Comparison of ENCODE assay signal across 8 cellular contexts in genomic region chr16:84730406-84731106, GRCh38. TPM values are rescaled to one million over a fixed set of nuclear protein-coding genes. Genes with fewer than 3 reads are reported as not detected.
A peak's percentile ranks its signal among the peaks of the same experiment; 100 is the strongest.
DNase-seq lines count a peak whose midpoint lies in the region; ATAC-seq, FAIRE-seq and TF ChIP-seq lines count a peak whose summit lies in the region.

No MANE protein-coding gene starts in this region.

- no peaks in the 10 kb centered on the region for H3K36me3 ChIP-seq in colonic mucosa
- peaks cover 3 to 15% of the 10 kb centered on the region in 2 experiments for H3K36me3 ChIP-seq in HepG2 (replicated peaks in 1 of 2; ENCODE audit: control insufficient read depth in 1 of 2, insufficient read depth in 2 of 2, low read length in 2 of 2)
- no peaks in the 10 kb centered on the region for H3K36me3 ChIP-seq in tibial artery

- no peak for TF ChIP-seq EP300 in HepG2 (IDR thresholded peaks at IDR 0.05; ENCODE audit: low read depth in 2 of 2, low read length in 2 of 2)
- no peak for TF ChIP-seq EP300 in HepG2 (CRISPR knock-in tag; IDR thresholded peaks at IDR 0.05; ENCODE audit: borderline replicate concordance)

- peaks cover 97% of the 10 kb centered on the region for H3K79me2 ChIP-seq in HepG2 (ENCODE audit: insufficient read depth, low read length)

- H3K27ac ChIP-seq in AG04450 (ENCODE audit: low read depth, low read length) (no peak overlapping the region), colonic mucosa (peak overlapping the region; percentile 56), HepG2 (ENCODE audit: extremely low read length, insufficient read depth, low read length) (peak overlapping the region; percentile 47), tibial artery (peak overlapping the region; percentile 65 to 69)

- POLR2A ChIA-PET in AG04450 (lab: Yijun Ruan, JAX) (interaction anchor here (0.6 to 1.5 kb wide), 3 partner anchors 9 to 275 kb away, joined by 3 to 5 read pairs (median 4); no protein-coding TSS in a partner anchor), HepG2 (lab: Yijun Ruan, JAX) (interaction anchor here (2.2 kb wide), 1 partner anchor 7 kb away, joined by 5 read pairs; no protein-coding TSS in a partner anchor)

- CTCF ChIA-PET in AG04450 (lab: Charles Lee) = interaction anchor here (0.6 to 2.3 kb wide), 5 partner anchors 8 to 220 kb away, joined by 3 to 23 read pairs (median 8); no protein-coding TSS in a partner anchor
- CTCF ChIA-PET in HepG2 (lab: Yijun Ruan, JAX; ENCODE audit: low intra/inter-chr PET ratio, low total read pairs) = interaction anchor here (1.2 kb wide), 1 partner anchor 59 kb away, joined by 3 read pairs; no protein-coding TSS in a partner anchor

- no peak for TF ChIP-seq RAD21 in HepG2 (CRISPR knock-in tag; IDR thresholded peaks at IDR 0.05)

- in situ Hi-C loops in HepG2 (cut with HindIII; ENCODE audit: extremely low pct_ligation_motif_present, low pct_unique_long_range_greater_than_20kb) = no loop called here

- intact Hi-C loops in colonic mucosa (cut with DNase I) (no loop called here), HepG2 (cut with micrococcal nuclease; ENCODE audit: unreplicated experiment) (loop anchor here (1.0 kb wide), 1 partner anchor 87 kb away; no protein-coding TSS in a partner anchor), tibial artery (cut with DNase I; ENCODE audit: low total_unique reads) (no loop called here)

- H2AFZ ChIP-seq in HepG2 (ENCODE audit: low read length) = no peak overlapping the region

- WGBS in HepG2 (ENCODE audit: low lambda C conversion rate) = 36% methylated on average over 9 of the region's 9 CpGs

- no peaks in the 10 kb centered on the region for H3K27me3 ChIP-seq in AG04450 (ENCODE audit: control insufficient read depth, insufficient read depth, low read length)
- no peaks in the 10 kb centered on the region for H3K27me3 ChIP-seq in colonic mucosa
- no peaks in the 10 kb centered on the region for H3K27me3 ChIP-seq in HepG2 (ENCODE audit: control insufficient read depth in 1 of 2, insufficient read depth in 2 of 2, low read length in 2 of 2)
- no peaks in the 10 kb centered on the region for H3K27me3 ChIP-seq in tibial artery

- H4K20me1 ChIP-seq in HepG2 (ENCODE audit: insufficient read depth, low read length) = peaks cover 72% of the 10 kb centered on the region

- peak; percentile 47 for FAIRE-seq in HepG2 (lab: Jason Lieb, UNC)

- no peak for TF ChIP-seq POLR2A in HepG2 (IDR thresholded peaks at IDR 0.05; ENCODE audit: insufficient read depth in 1 of 2, low read depth in 2 of 2, low read length in 2 of 2)

- no TSS peak for BruUV-seq in HepG2 (replicated peaks; lab: Mats Ljungman, UMichigan)

- peaks cover 28% of the 10 kb centered on the region for H3K4me1 ChIP-seq in colonic mucosa
- H3K4me1 ChIP-seq in HepG2 (ENCODE audit: insufficient read depth, low read length) = peaks cover 80% of the 10 kb centered on the region
- peaks cover 0 to 55% (median 28%) of the 10 kb centered on the region in 4 donors for H3K4me1 ChIP-seq in tibial artery

- H3K9ac ChIP-seq in colonic mucosa (ENCODE audit: low read depth in 2 of 2, low read length in 2 of 2) = peak overlapping the region in 1 of 2 donors; percentile 23
- H3K9ac ChIP-seq in HepG2 (ENCODE audit: insufficient read depth, low read depth, low read length) = no peak overlapping the region

- H3K9me3 ChIP-seq in AG04450 (ENCODE audit: control insufficient read depth, insufficient read depth, low read length) (no peaks in the 10 kb centered on the region), colonic mucosa (no peaks in the 10 kb centered on the region), HepG2 (ENCODE audit: low read length) (no peaks in the 10 kb centered on the region), tibial artery (no peaks in the 10 kb centered on the region)

- H3K4me2 ChIP-seq in HepG2 (ENCODE audit: low read depth, low read length) = peak overlapping the region; percentile 53

- H3K4me3 ChIP-seq in AG04450 (ENCODE audit: low read depth, low read length) = peak overlapping the region; percentile 47
- no peak overlapping the region for H3K4me3 ChIP-seq in colonic mucosa
- peak overlapping the region in 1 of 3 experiments; percentile 15; a peak in 1 of 6 replicates for H3K4me3 ChIP-seq in HepG2 (replicated peaks in 1 of 3; ENCODE audit: insufficient read depth in 1 of 3, low read depth in 2 of 3, low read length in 3 of 3)
- peak overlapping the region in 1 of 2 donors; percentile 9 for H3K4me3 ChIP-seq in tibial artery

- ATAC-seq in HG03460 (IDR thresholded peaks at IDR 0.05; ENCODE audit: unreplicated experiment) (peak; percentile 50), HepG2 (peak; percentile 53)

- DNase-seq in AG04450 (ENCODE audit: low read depth, low spot score) = peak; percentile 83
- peak; percentile 75 for DNase-seq in GM04504 (ENCODE audit: low read depth)
- peak; percentile 36 for DNase-seq in SIG-M5 (lab: John Stamatoyannopoulos, UW)
- DNase-seq in colonic mucosa = peak; percentile 67
- DNase-seq in HepG2 (ENCODE audit: low spot score) = peak; percentile 74
- DNase-seq in tibial artery = peak; percentile 76 to 77
- DNase-seq in retina = no peak

- TF ChIP-seq CTCF in AG04450 (IDR thresholded peaks at IDR 0.05; ENCODE audit: low read depth, low read length) (no peak), colonic mucosa (IDR thresholded peaks at IDR 0.05) (no peak), HepG2 (CRISPR knock-in tag; IDR thresholded peaks at IDR 0.05) (no peak), tibial artery (IDR thresholded peaks at IDR 0.05) (no peak)

TF ChIP-seq in HepG2, 621 proteins besides CTCF, POLR2A, EP300 and RAD21 (continues in another document):
- peak; percentile 17; the same call in 1 of the 2 replicates for TF ChIP-seq FOXA3 (CRISPR knock-in tag; IDR thresholded peaks at IDR 0.05)
- no peak for TF ChIP-seq MAZ (IDR thresholded peaks at IDR 0.05; ENCODE audit: borderline replicate concordance, low read depth, low read length)
- no peak for TF ChIP-seq MAZ (CRISPR knock-in tag; IDR thresholded peaks at IDR 0.05; ENCODE audit: low read depth)
- 0 out of 2 replicates have a peak, but pooled peaks have one; percentile 18 for TF ChIP-seq KAT8 (CRISPR knock-in tag; IDR thresholded peaks at IDR 0.05)
- TF ChIP-seq ZFP36L1 (CRISPR knock-in tag; IDR thresholded peaks at IDR 0.05) = no peak
- TF ChIP-seq ZNF382 (CRISPR knock-in tag; IDR thresholded peaks at IDR 0.05; ENCODE audit: borderline replicate concordance) = no peak
- TF ChIP-seq HDAC2 (CRISPR knock-in tag; IDR thresholded peaks at IDR 0.05) = peak; percentile 33; the same call in 1 of the 2 replicates
- TF ChIP-seq, protein P1, sequence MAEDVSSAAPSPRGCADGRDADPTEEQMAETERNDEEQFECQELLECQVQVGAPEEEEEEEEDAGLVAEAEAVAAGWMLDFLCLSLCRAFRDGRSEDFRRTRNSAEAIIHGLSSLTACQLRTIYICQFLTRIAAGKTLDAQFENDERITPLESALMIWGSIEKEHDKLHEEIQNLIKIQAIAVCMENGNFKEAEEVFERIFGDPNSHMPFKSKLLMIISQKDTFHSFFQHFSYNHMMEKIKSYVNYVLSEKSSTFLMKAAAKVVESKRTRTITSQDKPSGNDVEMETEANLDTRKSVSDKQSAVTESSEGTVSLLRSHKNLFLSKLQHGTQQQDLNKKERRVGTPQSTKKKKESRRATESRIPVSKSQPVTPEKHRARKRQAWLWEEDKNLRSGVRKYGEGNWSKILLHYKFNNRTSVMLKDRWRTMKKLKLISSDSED (CRISPR knock-in tag; IDR thresholded peaks at IDR 0.05) = no peak
- peak; percentile 56; the same call in 1 of the 2 replicates for TF ChIP-seq NFE2 (CRISPR knock-in tag; IDR thresholded peaks at IDR 0.05)
- TF ChIP-seq GABPB1 (CRISPR knock-in tag; IDR thresholded peaks at IDR 0.05) = peak; percentile 15; the same call in 1 of the 2 replicates
- TF ChIP-seq, protein P2, sequence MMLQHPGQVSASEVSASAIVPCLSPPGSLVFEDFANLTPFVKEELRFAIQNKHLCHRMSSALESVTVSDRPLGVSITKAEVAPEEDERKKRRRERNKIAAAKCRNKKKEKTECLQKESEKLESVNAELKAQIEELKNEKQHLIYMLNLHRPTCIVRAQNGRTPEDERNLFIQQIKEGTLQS (CRISPR knock-in tag; IDR thresholded peaks at IDR 0.05) = peak; percentile 77
- TF ChIP-seq MXI1 (IDR thresholded peaks at IDR 0.05; ENCODE audit: borderline replicate concordance, low read depth, low read length) = 0 out of 3 replicates have a peak, but pooled peaks have one; percentile 17

RNA-seq across cellular contexts. Expression of gene USP10, which starts 30.8 kb away (rescaled TPM):
- polyA plus RNA-seq in AG04450 (2011; rRNA removed) (54.9 and 79.3 TPM in 2 replicates), HepG2 (2011; rRNA removed) (114 and 122 TPM in 2 replicates)
- 160 and 212 TPM in 2 replicates for polyA minus RNA-seq in AG04450 (2011; rRNA and poly(A)+ RNA removed)
- total RNA-seq in colonic mucosa (10 to 100 TPM; 70.0 to 88.2 TPM), HepG2 (2016; rRNA removed; fragmentation: Illumina TruSeq; extraction: Trizol) (79.1 and 97.6 TPM in 2 replicates)
- total RNA-seq in HepG2 (2016; cell fraction: cytosol; rRNA removed; fragmentation: Illumina TruSeq; extraction: Trizol; ENCODE audit: low read depth) = 57.5 and 62.5 TPM in 2 replicates
- 76.4 and 87.1 TPM in 2 replicates for total RNA-seq in HepG2 (2016; cell fraction: insoluble cytoplasmic fraction; rRNA removed; fragmentation: Illumina TruSeq; extraction: Trizol)
- 73.6 and 81.2 TPM in 2 replicates for total RNA-seq in HepG2 (2016; cell fraction: membrane; rRNA removed; fragmentation: Illumina TruSeq; extraction: Trizol)
- total RNA-seq in HepG2 (2016; cell fraction: nucleus; rRNA removed; fragmentation: Illumina TruSeq; extraction: Trizol) = 78.0 and 88.2 TPM in 2 replicates
- polyA plus RNA-seq in HepG2 (2011; cell fraction: cytosol; rRNA removed) = 68.7 and 92.2 TPM in 2 replicates
- polyA plus RNA-seq in HepG2 (2011; cell fraction: nucleus; rRNA removed) = 127 and 143 TPM in 2 replicates
- 65.1 and 93.3 TPM in 2 replicates for polyA plus RNA-seq in HepG2 (2012)
- polyA plus RNA-seq in HepG2 (2016; cell fraction: cytosol; fragmentation: Illumina TruSeq; extraction: Trizol; ENCODE audit: low read depth) = 17.7 and 17.8 TPM in 2 replicates
- polyA plus RNA-seq in HepG2 (2016; cell fraction: insoluble cytoplasmic fraction; fragmentation: Illumina TruSeq; extraction: Trizol; ENCODE audit: low read depth) = 102 and 128 TPM in 2 replicates
- polyA plus RNA-seq in HepG2 (2016; cell fraction: membrane; fragmentation: Illumina TruSeq; extraction: Trizol; ENCODE audit: low read depth) = 41.4 and 44.1 TPM in 2 replicates
- polyA plus RNA-seq in HepG2 (2016; cell fraction: nucleus; fragmentation: Illumina TruSeq; extraction: Trizol; ENCODE audit: insufficient read depth, low read depth) = 118 and 120 TPM in 2 replicates
- polyA minus RNA-seq in HepG2 (2011; rRNA and poly(A)+ RNA removed; ENCODE audit: low replicate concordance) = 349 and 427 TPM in 2 replicates
- 64.3 and 66.8 TPM in 2 replicates for polyA minus RNA-seq in HepG2 (2011; cell fraction: cytosol; rRNA and poly(A)+ RNA removed)
- 118 TPM in 2 replicates for polyA minus RNA-seq in HepG2 (2011; cell fraction: nucleus; rRNA and poly(A)+ RNA removed)
